ENCODE assay signal across 35 cellular contexts in genomic region chr17:63910096-63910495, GRCh38. TPM values are rescaled to one million over a fixed set of nuclear protein-coding genes. Genes with fewer than 3 reads are reported as not detected.
"Had no signal": no experiment of that assay in that cellular context is flagged by ENCODE, and none has a peak within 500 bp of the region (broad histone marks: within the 10 kb centered on the region; RNA-seq: fewer than 3 reads in every experiment).

No MANE protein-coding gene starts in this region.

- H3K9me3 Mint-ChIP-seq: activated B cell treated with CpG ODN at 0.5 μM for 24 hours; activated CD4-positive, alpha-beta T cell treated with anti-CD3 and anti-CD28 coated beads, Interleukin-2, amount 10 ng/mL, durations not matched to agents 24 days and 14 days; activated CD8-positive, alpha-beta T cell treated with anti-CD3 and anti-CD28 coated beads for 36 hours; activated naive CD4-positive, alpha-beta T cell treated with anti-CD3 and anti-CD28 coated beads, Interleukin-2, amount 50 U/mL, for 72 hours; activated T-cell treated with anti-CD3 and anti-CD28 coated beads, Interleukin-2, amount 50 U/mL, for 4 hours; activated T-helper 1 cell treated with anti-CD3 and anti-CD28 coated beads, Interleukin-12 subunit alpha, Interleukin-12 subunit beta, Interleukin-2, Interleukin-4 antibody, amounts not matched to agents 30 ng/mL and 10 ng/mL and 1 ng/mL, durations not matched to agents 14 hours and 24 hours and 36 hours; IgD-negative memory B cell had no signal

- H3K27ac Mint-ChIP-seq: activated B cell treated with CpG ODN at 0.5 μM for 24 hours; activated CD4-positive, alpha-beta T cell treated with anti-CD3 and anti-CD28 coated beads, Interleukin-2, amount 10 ng/mL, durations not matched to agents 24 days and 14 days; activated CD8-positive, alpha-beta T cell treated with anti-CD3 and anti-CD28 coated beads for 36 hours; activated naive CD4-positive, alpha-beta T cell treated with anti-CD3 and anti-CD28 coated beads, Interleukin-2, amount 50 U/mL, for 72 hours; activated T-helper 1 cell treated with anti-CD3 and anti-CD28 coated beads, Interleukin-12 subunit alpha, Interleukin-12 subunit beta, Interleukin-2, Interleukin-4 antibody, amounts not matched to agents 30 ng/mL and 10 ng/mL and 1 ng/mL, durations not matched to agents 14 hours and 24 hours and 36 hours had no signal

- H3K9me3 ChIP-seq: adrenal gland, body of pancreas, breast epithelium, Peyer's patch had no signal

- H3K4me1 ChIP-seq: adrenal gland, body of pancreas, breast epithelium, Peyer's patch had no signal

- H3K4me3 Mint-ChIP-seq: activated B cell treated with CpG ODN at 0.5 μM for 24 hours; activated CD4-positive, alpha-beta T cell treated with anti-CD3 and anti-CD28 coated beads, Interleukin-2, amount 10 ng/mL, durations not matched to agents 24 days and 14 days; activated CD8-positive, alpha-beta T cell treated with anti-CD3 and anti-CD28 coated beads for 36 hours; activated T-cell treated with anti-CD3 and anti-CD28 coated beads, Interleukin-2, amount 50 U/mL, for 4 hours; activated T-helper 1 cell treated with anti-CD3 and anti-CD28 coated beads, Interleukin-12 subunit alpha, Interleukin-12 subunit beta, Interleukin-2, Interleukin-4 antibody, amounts not matched to agents 30 ng/mL and 10 ng/mL and 1 ng/mL, durations not matched to agents 14 hours and 24 hours and 36 hours; IgD-negative memory B cell had no signal

- H3K27ac ChIP-seq: adrenal gland, body of pancreas, breast epithelium, Peyer's patch, VCaP had no signal

- H3K36me3 Mint-ChIP-seq: activated naive CD4-positive, alpha-beta T cell treated with anti-CD3 and anti-CD28 coated beads, Interleukin-2, amount 50 U/mL, for 72 hours; IgD-negative memory B cell had no signal

- H3K27me3 ChIP-seq: body of pancreas, breast epithelium, Peyer's patch had no signal

- H3K36me3 ChIP-seq: adrenal gland, breast epithelium, Peyer's patch had no signal

- DNase-seq: activated B cell treated with CpG ODN at 0.5 μM for 24 hours; activated CD4-positive, alpha-beta T cell treated with anti-CD3 and anti-CD28 coated beads, Interleukin-2, amount 10 ng/mL, durations not matched to agents 24 days and 14 days; activated CD4-positive, alpha-beta T cell treated with anti-CD3 and anti-CD28 coated beads, Interleukin-2, amount 50 U/mL, for 4 hours; activated CD8-positive, alpha-beta T cell treated with anti-CD3 and anti-CD28 coated beads for 36 hours; activated naive CD4-positive, alpha-beta T cell; activated T-cell treated with anti-CD3 and anti-CD28 coated beads, Interleukin-2, amount 50 U/mL, for 4 hours; caudate nucleus; Karpas-422; KBM-7; NCI-H1105 treated with DMSO at 0.1 percent for 48 hours; NCI-H1436; NCI-H1694; NCI-H1930; NCI-H2081 treated with DMSO at 0.1 percent for 48 hours; NCI-H345; NCI-H524 treated with DMSO at 0.1 percent for 48 hours; PC-3; Peyer's patch; RPMI8226; SW 1271; T-helper 1 cell; T-helper 2 cell; T-helper 9 cell had no signal

- H3K4me3 ChIP-seq: adrenal gland, body of pancreas, breast epithelium, Peyer's patch had no signal

- H3K27me3 Mint-ChIP-seq: activated CD8-positive, alpha-beta T cell treated with anti-CD3 and anti-CD28 coated beads for 36 hours had no signal

RNA-seq across cellular contexts. Expression of gene CSHL1, which starts 1.0 kb away (rescaled TPM):
- total RNA-seq: activated B cell treated with CpG ODN at 0.5 μM for 24 hours; activated CD4-positive, alpha-beta T cell treated with anti-CD3 and anti-CD28 coated beads, Interleukin-2, amount 10 ng/mL, durations not matched to agents 24 days and 14 days; activated CD8-positive, alpha-beta memory T cell treated with anti-CD3 and anti-CD28 coated beads for 36 hours; activated CD8-positive, alpha-beta T cell treated with anti-CD3 and anti-CD28 coated beads for 36 hours; activated T-cell treated with anti-CD3 and anti-CD28 coated beads, Interleukin-2, amount 50 U/mL, for 4 hours; activated T-helper 1 cell treated with anti-CD3 and anti-CD28 coated beads, Interleukin-12 subunit alpha, Interleukin-12 subunit beta, Interleukin-2, Interleukin-4 antibody, amounts not matched to agents 30 ng/mL and 10 ng/mL and 1 ng/mL, durations not matched to agents 14 hours and 24 hours and 36 hours; adrenal gland; astrocyte; body of pancreas; breast epithelium; cerebellum; MCF 10A; NCI-H460; PC-3; Peyer's patch had no signal

RNA-seq across cellular contexts. Expression of gene GH1, which starts 8.5 kb away (rescaled TPM):
- total RNA-seq: activated B cell treated with CpG ODN at 0.5 μM for 24 hours; activated CD4-positive, alpha-beta T cell treated with anti-CD3 and anti-CD28 coated beads, Interleukin-2, amount 10 ng/mL, durations not matched to agents 24 days and 14 days; activated CD8-positive, alpha-beta memory T cell treated with anti-CD3 and anti-CD28 coated beads for 36 hours; activated CD8-positive, alpha-beta T cell treated with anti-CD3 and anti-CD28 coated beads for 36 hours; activated T-cell treated with anti-CD3 and anti-CD28 coated beads, Interleukin-2, amount 50 U/mL, for 4 hours; activated T-helper 1 cell treated with anti-CD3 and anti-CD28 coated beads, Interleukin-12 subunit alpha, Interleukin-12 subunit beta, Interleukin-2, Interleukin-4 antibody, amounts not matched to agents 30 ng/mL and 10 ng/mL and 1 ng/mL, durations not matched to agents 14 hours and 24 hours and 36 hours; adrenal gland; astrocyte; body of pancreas; breast epithelium; cerebellum; MCF 10A; NCI-H460; PC-3; Peyer's patch had no signal

RNA-seq across cellular contexts. Expression of gene CSH1, which starts 13.7 kb away (rescaled TPM):
- total RNA-seq: activated B cell treated with CpG ODN at 0.5 μM for 24 hours; activated CD4-positive, alpha-beta T cell treated with anti-CD3 and anti-CD28 coated beads, Interleukin-2, amount 10 ng/mL, durations not matched to agents 24 days and 14 days; activated CD8-positive, alpha-beta memory T cell treated with anti-CD3 and anti-CD28 coated beads for 36 hours; activated CD8-positive, alpha-beta T cell treated with anti-CD3 and anti-CD28 coated beads for 36 hours; activated T-cell treated with anti-CD3 and anti-CD28 coated beads, Interleukin-2, amount 50 U/mL, for 4 hours; activated T-helper 1 cell treated with anti-CD3 and anti-CD28 coated beads, Interleukin-12 subunit alpha, Interleukin-12 subunit beta, Interleukin-2, Interleukin-4 antibody, amounts not matched to agents 30 ng/mL and 10 ng/mL and 1 ng/mL, durations not matched to agents 14 hours and 24 hours and 36 hours; adrenal gland; body of pancreas; breast epithelium; MCF 10A; NCI-H460; PC-3; Peyer's patch had no signal

RNA-seq across cellular contexts. Expression of gene CD79B, which starts 22.0 kb away (rescaled TPM):
- total RNA-seq: body of pancreas, cerebellum, MCF 10A, NCI-H460, PC-3 had no signal

RNA-seq across cellular contexts. Expression of gene GH2, which starts 28.4 kb away (rescaled TPM):
- total RNA-seq: activated B cell treated with CpG ODN at 0.5 μM for 24 hours; activated CD4-positive, alpha-beta T cell treated with anti-CD3 and anti-CD28 coated beads, Interleukin-2, amount 10 ng/mL, durations not matched to agents 24 days and 14 days; activated CD8-positive, alpha-beta memory T cell treated with anti-CD3 and anti-CD28 coated beads for 36 hours; activated CD8-positive, alpha-beta T cell treated with anti-CD3 and anti-CD28 coated beads for 36 hours; activated naive CD4-positive, alpha-beta T cell treated with anti-CD3 and anti-CD28 coated beads, Interleukin-2, amount 50 U/mL, for 72 hours; activated T-cell treated with anti-CD3 and anti-CD28 coated beads, Interleukin-2, amount 50 U/mL, for 4 hours; activated T-helper 1 cell treated with anti-CD3 and anti-CD28 coated beads, Interleukin-12 subunit alpha, Interleukin-12 subunit beta, Interleukin-2, Interleukin-4 antibody, amounts not matched to agents 30 ng/mL and 10 ng/mL and 1 ng/mL, durations not matched to agents 14 hours and 24 hours and 36 hours; adrenal gland; astrocyte; body of pancreas; breast epithelium; cerebellum; MCF 10A; NCI-H460; PC-3; Peyer's patch had no signal
